In genomic region chr4:142631836-142632235, GRCh38 we compare ENCODE assay signal across 18 cellular contexts.
DNase-seq lines count a peak whose midpoint lies in the region; ATAC-seq and TF ChIP-seq lines count a peak whose summit lies in the region.
"Had no signal": no experiment of that assay in that cellular context is flagged by ENCODE, and none has a peak within 500 bp of the region (broad histone marks: within the 10 kb centered on the region; RNA-seq: fewer than 3 reads in every experiment).

No MANE protein-coding gene starts in this region.

- no peaks in the 10 kb centered on the region for H3K4me1 Mint-ChIP-seq in MCF 10A (ENCODE audit: insufficient read depth, unreplicated experiment)
- H3K4me1 Mint-ChIP-seq: B cell had no signal

- TF ChIP-seq EP300 in gastroesophageal sphincter (IDR thresholded peaks at IDR 0.05): no peak

- H3K27me3 ChIP-seq in mammary epithelial cell (ENCODE audit: insufficient read depth, low read length) (no peaks in the 10 kb centered on the region), trophoblast cell (ENCODE audit: insufficient read depth, low read length) (no peaks in the 10 kb centered on the region), gastroesophageal sphincter (no peaks in the 10 kb centered on the region), body of pancreas (no peaks in the 10 kb centered on the region)
- H3K27me3 ChIP-seq: BLaER1 treated with 17β-estradiol and CSF1 and Interleukin-3, amounts not matched to agents 10 nM and 100 nM had no signal

- H3K18ac ChIP-seq in trophoblast cell (ENCODE audit: low read length): no peak overlapping the region

- dilution Hi-C loops in mammary epithelial cell (cut with HindIII; ENCODE audit: low sequenced_read_pairs): no loop called here

- no peak overlapping the region for H4K12ac ChIP-seq in trophoblast cell (ENCODE audit: low read depth, low read length)

- H3K9me3 Mint-ChIP-seq in MCF 10A (ENCODE audit: unreplicated experiment): peaks cover 8% of the 10 kb centered on the region

- H3K4me1 ChIP-seq in mammary epithelial cell (ENCODE audit: insufficient read depth, low read length): no peaks in the 10 kb centered on the region
- H3K4me1 ChIP-seq in trophoblast cell (ENCODE audit: control insufficient read depth in 1 of 2, insufficient read depth in 2 of 2, low read length in 2 of 2): no peaks in the 10 kb centered on the region
- no peaks in the 10 kb centered on the region for H3K4me1 ChIP-seq in gastroesophageal sphincter
- no peaks in the 10 kb centered on the region for H3K4me1 ChIP-seq in body of pancreas
- H3K4me1 ChIP-seq: A549; BLaER1 treated with 17β-estradiol and CSF1 and Interleukin-3, amounts not matched to agents 10 nM and 100 nM; Caco-2 had no signal

- H3K79me2 ChIP-seq in mammary epithelial cell (ENCODE audit: insufficient read depth, low read length): no peaks in the 10 kb centered on the region
- H3K79me2 ChIP-seq in trophoblast cell (ENCODE audit: control insufficient read depth, insufficient read depth, low read length, poor library complexity): no peaks in the 10 kb centered on the region

- H3K36me3 Mint-ChIP-seq in MCF 10A (ENCODE audit: insufficient read depth, unreplicated experiment): no peaks in the 10 kb centered on the region
- H3K36me3 Mint-ChIP-seq: CD8-positive, alpha-beta T cell had no signal

- no peak overlapping the region for H3K14ac ChIP-seq in trophoblast cell (ENCODE audit: low read length)

- no peak overlapping the region for H3K4me2 ChIP-seq in mammary epithelial cell (ENCODE audit: insufficient read depth, low read depth, low read length)
- no peak overlapping the region for H3K4me2 ChIP-seq in trophoblast cell (ENCODE audit: low read length)
- H3K4me2 ChIP-seq: A549; BLaER1 treated with 17β-estradiol and CSF1 and Interleukin-3, amounts not matched to agents 10 nM and 100 nM had no signal

- no peak overlapping the region for H2BK12ac ChIP-seq in trophoblast cell (ENCODE audit: low read length)

- H2AK5ac ChIP-seq in trophoblast cell (ENCODE audit: low read length): no peak overlapping the region

- peak overlapping the region; percentile 2 for H2AFZ ChIP-seq in mammary epithelial cell (ENCODE audit: low read depth, low read length)
- no peak overlapping the region for H2AFZ ChIP-seq in trophoblast cell (ENCODE audit: insufficient read depth, low read length, poor library complexity)

- H3K9me3 ChIP-seq in mammary epithelial cell (replicated peaks; ENCODE audit: insufficient read depth, low read length) (no peaks in the 10 kb centered on the region), trophoblast cell (ENCODE audit: insufficient read depth, low read depth, low read length) (no peaks in the 10 kb centered on the region), gastroesophageal sphincter (no peaks in the 10 kb centered on the region), body of pancreas (no peaks in the 10 kb centered on the region)
- H3K9me3 ChIP-seq: BLaER1 treated with 17β-estradiol and CSF1 and Interleukin-3, amounts not matched to agents 10 nM and 100 nM; Caco-2 had no signal

- no peak for ATAC-seq in gastroesophageal sphincter
- ATAC-seq in body of pancreas: no peak
- ATAC-seq: A549; CD8-positive, alpha-beta T cell had no signal

- H4K91ac ChIP-seq in trophoblast cell (ENCODE audit: low read depth, low read length): no peak overlapping the region

- in situ Hi-C loops in mammary epithelial cell (cut with MboI; ENCODE audit: low sequenced_read_pairs in 2 of 2): no loop called here
- in situ Hi-C loops in SK-MEL-5 (cut with HindIII; ENCODE audit: low pct_unique_long_range_greater_than_20kb, low sequenced_read_pairs): no loop called here

- H3K36me3 ChIP-seq in mammary epithelial cell (ENCODE audit: insufficient read depth, low read length): no peaks in the 10 kb centered on the region
- H3K36me3 ChIP-seq in trophoblast cell (ENCODE audit: control insufficient read depth in 1 of 2, insufficient read depth in 2 of 2, low read length in 2 of 2): no peaks in the 10 kb centered on the region
- no peaks in the 10 kb centered on the region for H3K36me3 ChIP-seq in gastroesophageal sphincter
- H3K36me3 ChIP-seq in body of pancreas (replicated peaks in 1 of 2; ENCODE audit: insufficient read depth in 1 of 2, low read depth in 2 of 2): no peaks in the 10 kb centered on the region
- H3K36me3 ChIP-seq: BLaER1 treated with 17β-estradiol and CSF1 and Interleukin-3, amounts not matched to agents 10 nM and 100 nM had no signal

- H3K9ac ChIP-seq in mammary epithelial cell (ENCODE audit: insufficient read depth, low read length) (no peak overlapping the region), trophoblast cell (ENCODE audit: low read length) (no peak overlapping the region)
- H3K9ac ChIP-seq: BLaER1 treated with 17β-estradiol and CSF1 and Interleukin-3, amounts not matched to agents 10 nM and 100 nM had no signal

- no peak overlapping the region for H3K4me3 ChIP-seq in mammary epithelial cell (replicated peaks in 1 of 3; ENCODE audit: insufficient read depth in 1 of 3, low read depth in 2 of 3, low read length in 3 of 3)
- H3K4me3 ChIP-seq in trophoblast cell (ENCODE audit: low read depth, low read length): no peak overlapping the region
- no peak overlapping the region for H3K4me3 ChIP-seq in gastroesophageal sphincter
- no peak overlapping the region for H3K4me3 ChIP-seq in body of pancreas
- H3K4me3 ChIP-seq: A549; BLaER1 treated with 17β-estradiol and CSF1 and Interleukin-3, amounts not matched to agents 10 nM and 100 nM had no signal

- intact Hi-C loops in mammary epithelial cell (cut with micrococcal nuclease): no loop called here
- intact Hi-C loops in MCF 10A (cut with micrococcal nuclease): no loop called here
- intact Hi-C loops in body of pancreas (cut with DNase I): no loop called here

- TF ChIP-seq CTCF in mammary epithelial cell (conservative IDR thresholded peaks at IDR 0.05 in 1 of 2, IDR thresholded peaks at IDR 0.05 in 1 of 2; ENCODE audit: extremely low read depth in 1 of 2, insufficient read depth in 1 of 2, low read depth in 1 of 2, low read length in 2 of 2): no peak
- no peak for TF ChIP-seq CTCF in MCF 10A (IDR thresholded peaks at IDR 0.05; ENCODE audit: unreplicated experiment)
- no peak for TF ChIP-seq CTCF in gastroesophageal sphincter (IDR thresholded peaks at IDR 0.05)
- TF ChIP-seq CTCF in body of pancreas (IDR thresholded peaks at IDR 0.05): no peak

- no peak overlapping the region for H3K23ac ChIP-seq in trophoblast cell (ENCODE audit: low read length)

- no peaks in the 10 kb centered on the region for H3K79me1 ChIP-seq in trophoblast cell (ENCODE audit: low read length)

- H3K4me3 Mint-ChIP-seq in MCF 10A (ENCODE audit: unreplicated experiment): no peak overlapping the region
- H3K4me3 Mint-ChIP-seq: B cell; CD4-positive, alpha-beta T cell; CD8-positive, alpha-beta T cell had no signal

- BruUV-seq in mammary epithelial cell (replicated peaks; lab: Mats Ljungman, UMichigan) (no TSS peak), MCF 10A (replicated peaks; lab: Mats Ljungman, UMichigan) (no TSS peak)

- POLR2A ChIA-PET in MCF 10A (lab: Yijun Ruan, JAX): no interaction called here

- no peak for DNase-seq in mammary epithelial cell
- DNase-seq in MCF 10A (ENCODE audit: unreplicated experiment): no peak
- DNase-seq in SK-MEL-5 (ENCODE audit: low read depth, low spot score): peak; percentile 83
- DNase-seq in trophoblast cell: peak; percentile 3 to 71
- no peak for DNase-seq in body of pancreas
- DNase-seq: AML-193; Caco-2; Calu3; CD4-positive, alpha-beta T cell; CD8-positive, alpha-beta T cell; DMS79 treated with DMSO at 0.1 percent for 48 hours; GF-D8 had no signal

- TF ChIP-seq POLR2A in gastroesophageal sphincter (IDR thresholded peaks at IDR 0.05) (no peak), body of pancreas (IDR thresholded peaks at IDR 0.05) (no peak)

- CTCF ChIA-PET in mammary epithelial cell (lab: Charles Lee; ENCODE audit: low non-redundant PET): no interaction called here
- CTCF ChIA-PET in MCF 10A (lab: Yijun Ruan, JAX): no interaction called here

- 80% methylated on average over 2 of the region's 2 CpGs for WGBS in mammary epithelial cell (ENCODE audit: low coverage, missing lambda C conversion rate)
- no CpG with 5 or more reads among the region's 2 CpGs for WGBS in trophoblast cell (ENCODE audit: extremely low coverage, insufficient coverage, insufficient read length)
- 85 to 93% methylated on average over 2 of the region's 2 CpGs for WGBS in gastroesophageal sphincter (ENCODE audit: low coverage in 1 of 2), 2 donors
- WGBS in body of pancreas, 2 donors: 76 to 79% methylated on average over 2 of the region's 2 CpGs

- H3K27ac ChIP-seq in mammary epithelial cell (ENCODE audit: insufficient read depth, low read depth, low read length): no peak overlapping the region
- no peak overlapping the region for H3K27ac ChIP-seq in trophoblast cell (ENCODE audit: low read depth, low read length)
- no peak overlapping the region for H3K27ac ChIP-seq in gastroesophageal sphincter
- H3K27ac ChIP-seq in body of pancreas: no peak overlapping the region
- H3K27ac ChIP-seq: 22Rv1; A549; BLaER1 treated with 17β-estradiol and CSF1 and Interleukin-3, amounts not matched to agents 10 nM and 100 nM; C4-2B had no signal

- no peak overlapping the region for H3K27ac Mint-ChIP-seq in MCF 10A (ENCODE audit: low read depth, unreplicated experiment)
- H3K27ac Mint-ChIP-seq: B cell; CD4-positive, alpha-beta T cell; CD8-positive, alpha-beta T cell had no signal

- no peak overlapping the region for H2BK5ac ChIP-seq in trophoblast cell (ENCODE audit: low read depth, low read length, poor library complexity)

- H4K20me1 ChIP-seq in mammary epithelial cell (ENCODE audit: insufficient read depth, low read length): no peaks in the 10 kb centered on the region
- H4K20me1 ChIP-seq: BLaER1 treated with 17β-estradiol and CSF1 and Interleukin-3, amounts not matched to agents 10 nM and 100 nM had no signal

- no peaks in the 10 kb centered on the region for H3K27me3 Mint-ChIP-seq in MCF 10A (ENCODE audit: insufficient read depth, unreplicated experiment)
- H3K27me3 Mint-ChIP-seq: B cell; CD4-positive, alpha-beta T cell had no signal

- no peak overlapping the region for H4K8ac ChIP-seq in trophoblast cell (ENCODE audit: low read depth, low read length)

- no peak overlapping the region for H3K4ac ChIP-seq in trophoblast cell (ENCODE audit: low read depth, low read length)

- H2BK120ac ChIP-seq in trophoblast cell (ENCODE audit: insufficient read depth, low read length, poor library complexity): no peak overlapping the region

Comparison
In these comparisons a context has a peak if more than half of its experiments do, and no peak if none do; other contexts are left out.
1. DNase-seq: peak in SK-MEL-5 (single experiment) and trophoblast cell (2 of 2); none in mammary epithelial cell (single experiment), MCF 10A (single experiment) and body of pancreas (0 of 4).